In the genomic region with DNA sequence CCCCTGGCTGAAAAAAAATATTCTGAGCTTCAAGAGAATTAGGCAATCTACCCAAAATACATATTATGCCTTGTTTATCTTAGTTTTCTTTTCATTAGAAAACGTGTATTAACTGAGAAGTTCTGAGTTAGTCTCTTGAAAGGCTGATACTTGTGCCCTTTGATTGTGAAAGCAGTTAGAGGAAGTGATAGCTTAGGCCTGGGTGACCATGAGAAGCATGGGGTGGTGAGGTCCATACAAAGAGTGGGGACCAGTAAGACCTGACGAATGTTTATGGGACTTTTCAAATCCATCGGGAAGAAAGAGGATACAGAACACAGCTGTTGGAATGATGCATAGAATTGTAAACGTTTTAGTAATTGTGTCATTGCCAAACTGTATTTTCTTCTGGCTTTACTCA, we compare ENCODE assay signal across 14 cellular contexts.
DNase-seq lines count a peak whose midpoint lies in the region; ATAC-seq lines count a peak whose summit lies in the region.
"Had no signal": no experiment of that assay in that cellular context is flagged by ENCODE, and none has a peak within 500 bp of the region (broad histone marks: within the 10 kb centered on the region; RNA-seq: fewer than 3 reads in every experiment).

No MANE protein-coding gene starts in this region.

- H3K27me3 Mint-ChIP-seq in memory B cell: no peaks in the 10 kb centered on the region

- H3K27ac Mint-ChIP-seq in memory B cell: no peak overlapping the region
- no peak overlapping the region for H3K27ac Mint-ChIP-seq in activated naive CD4-positive, alpha-beta T cell treated with anti-CD3 and anti-CD28 coated beads, Interleukin-2, amount 50 U/mL, for 72 hours
- H3K27ac Mint-ChIP-seq: brain had no signal

- DNase-seq in memory B cell (ENCODE audit: low spot score in 2 of 2) (no peak), KG1 (lab: John Stamatoyannopoulos, UW) (no peak), SW 1271 (lab: John Stamatoyannopoulos, UW) (no peak)
- no peak for DNase-seq in activated naive CD4-positive, alpha-beta T cell treated with anti-CD3 and anti-CD28 coated beads, Interleukin-2, amount 50 U/mL, for 16 hours
- DNase-seq in activated naive CD4-positive, alpha-beta T cell treated with anti-CD3 and anti-CD28 coated beads, Interleukin-2, amount 50 U/mL, for 72 hours (ENCODE audit: low spot score in 2 of 2): no peak
- DNase-seq: activated CD8-positive, alpha-beta memory T cell treated with anti-CD3 and anti-CD28 coated beads for 24 hours; gastrocnemius medialis; lower lobe of right lung; NCI-H1417; stimulated activated naive CD4-positive, alpha-beta T cell had no signal

- H3K4me1 Mint-ChIP-seq in memory B cell: peaks cover 25% of the 10 kb centered on the region

- ATAC-seq in GM18870 (IDR thresholded peaks at IDR 0.05; ENCODE audit: unreplicated experiment) (peak; percentile 75), GM21717 (IDR thresholded peaks at IDR 0.05; ENCODE audit: unreplicated experiment) (peak; percentile 71), HG03342 (IDR thresholded peaks at IDR 0.05; ENCODE audit: unreplicated experiment) (peak; percentile 80), memory B cell (ENCODE audit: low read depth) (peak; percentile 57)
- ATAC-seq in activated naive CD4-positive, alpha-beta T cell treated with anti-CD3 and anti-CD28 coated beads, Interleukin-2, amount 50 U/mL, for 72 hours: no peak
- ATAC-seq: gastrocnemius medialis, lower lobe of right lung had no signal

- H3K36me3 Mint-ChIP-seq in memory B cell: no peaks in the 10 kb centered on the region
- no peaks in the 10 kb centered on the region for H3K36me3 Mint-ChIP-seq in activated naive CD4-positive, alpha-beta T cell treated with anti-CD3 and anti-CD28 coated beads, Interleukin-2, amount 50 U/mL, for 72 hours
- H3K36me3 Mint-ChIP-seq: brain had no signal

- no peak overlapping the region for H3K4me3 Mint-ChIP-seq in memory B cell
- H3K4me3 Mint-ChIP-seq: brain had no signal

- no peaks in the 10 kb centered on the region for H3K9me3 Mint-ChIP-seq in memory B cell
- no peaks in the 10 kb centered on the region for H3K9me3 Mint-ChIP-seq in activated naive CD4-positive, alpha-beta T cell treated with anti-CD3 and anti-CD28 coated beads, Interleukin-2, amount 50 U/mL, for 72 hours
- H3K9me3 Mint-ChIP-seq: brain had no signal

Comparison
In these comparisons a context has a peak if more than half of its experiments do, and no peak if none do; other contexts are left out.
1. ATAC-seq: peak in GM18870 (single experiment), GM21717 (single experiment), HG03342 (single experiment) and memory B cell (single experiment); none in activated naive CD4-positive, alpha-beta T cell treated with anti-CD3 and anti-CD28 coated beads, Interleukin-2, amount 50 U/mL, for 72 hours (0 of 2).